Comparison of ENCODE assay signal across 8 cellular contexts in the genomic region with DNA sequence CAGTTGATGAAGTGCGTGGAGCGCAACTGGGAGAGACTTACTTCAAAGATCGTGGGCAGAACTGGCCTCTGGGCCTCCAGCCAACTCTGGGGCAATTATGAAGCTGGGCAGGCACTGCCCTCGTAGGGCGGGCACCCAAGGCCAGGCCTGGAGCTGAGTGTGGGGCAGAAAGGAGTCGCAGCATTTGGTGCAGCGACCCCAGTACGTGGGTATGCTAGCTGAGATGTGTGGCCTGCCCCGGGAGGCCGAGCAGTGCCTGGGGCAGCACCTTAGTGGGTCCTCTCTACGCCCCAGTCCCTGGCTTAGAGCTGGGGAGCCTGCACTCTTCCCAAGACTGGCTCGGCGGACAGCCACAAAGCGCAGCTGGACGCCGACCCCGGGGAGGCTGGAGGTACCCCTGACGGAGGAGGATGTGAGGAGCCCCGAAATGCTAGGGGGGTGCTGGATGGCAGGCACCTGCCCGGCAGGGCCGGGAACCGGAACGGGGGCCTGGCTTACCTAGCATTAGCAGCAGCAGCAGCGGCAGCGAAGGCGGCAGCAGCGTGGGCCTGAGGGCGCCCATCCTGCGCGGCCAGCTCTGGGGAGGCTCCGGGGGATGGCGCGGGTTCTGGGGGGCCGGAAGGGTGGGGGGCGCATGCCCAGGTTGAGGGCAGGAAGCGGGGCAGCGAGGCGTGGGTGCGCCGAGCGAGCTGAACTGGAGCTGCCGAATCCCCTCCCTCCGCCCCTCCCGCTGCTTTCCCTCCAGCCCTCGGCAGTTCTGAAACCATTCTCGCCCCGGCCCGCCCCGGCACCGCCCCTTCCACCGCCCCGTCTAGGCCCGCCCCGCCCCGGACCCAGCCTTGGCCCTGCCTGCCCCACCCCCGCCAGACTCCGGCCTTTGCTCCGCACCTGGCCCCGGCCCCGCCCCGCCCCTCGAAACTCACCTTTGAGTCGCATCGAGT. TPM values are rescaled to one million over a fixed set of nuclear protein-coding genes. Genes with fewer than 3 reads are reported as not detected.
DNase-seq lines count a peak whose midpoint lies in the region; ATAC-seq and TF ChIP-seq lines count a peak whose summit lies in the region.

A gene with protein sequence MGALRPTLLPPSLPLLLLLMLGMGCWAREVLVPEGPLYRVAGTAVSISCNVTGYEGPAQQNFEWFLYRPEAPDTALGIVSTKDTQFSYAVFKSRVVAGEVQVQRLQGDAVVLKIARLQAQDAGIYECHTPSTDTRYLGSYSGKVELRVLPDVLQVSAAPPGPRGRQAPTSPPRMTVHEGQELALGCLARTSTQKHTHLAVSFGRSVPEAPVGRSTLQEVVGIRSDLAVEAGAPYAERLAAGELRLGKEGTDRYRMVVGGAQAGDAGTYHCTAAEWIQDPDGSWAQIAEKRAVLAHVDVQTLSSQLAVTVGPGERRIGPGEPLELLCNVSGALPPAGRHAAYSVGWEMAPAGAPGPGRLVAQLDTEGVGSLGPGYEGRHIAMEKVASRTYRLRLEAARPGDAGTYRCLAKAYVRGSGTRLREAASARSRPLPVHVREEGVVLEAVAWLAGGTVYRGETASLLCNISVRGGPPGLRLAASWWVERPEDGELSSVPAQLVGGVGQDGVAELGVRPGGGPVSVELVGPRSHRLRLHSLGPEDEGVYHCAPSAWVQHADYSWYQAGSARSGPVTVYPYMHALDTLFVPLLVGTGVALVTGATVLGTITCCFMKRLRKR (minus strand): TSS at position 709 of the 941 bp plus-strand sequence. CDS start 147 bp downstream, at position 562.

- H3K9me3 Mint-ChIP-seq in IgD-negative memory B cell = no peaks in the 10 kb centered on the region
- no peaks in the 10 kb centered on the region for H3K9me3 Mint-ChIP-seq in activated T-helper 17 cell treated with anti-CD3 and anti-CD28 coated beads, Interleukin-2, amount 50 U/mL, for 72 hours

- ATAC-seq in GM21423 (IDR thresholded peaks at IDR 0.05; ENCODE audit: unreplicated experiment) = peak; percentile 60
- peak; percentile 68 for ATAC-seq in activated T-helper 17 cell treated with anti-CD3 and anti-CD28 coated beads, Interleukin-2, amount 50 U/mL, for 72 hours (replicated peaks)

- no peak for TF ChIP-seq EP300 in neural cell (conservative IDR thresholded peaks at IDR 0.05; ENCODE audit: poor library complexity, severe bottlenecking)

- peak within 1 kb of the TSS; percentile 94 to 96 (median 95) for H3K27ac Mint-ChIP-seq in IgD-negative memory B cell
- peak within 1 kb of the TSS; percentile 94 for H3K27ac Mint-ChIP-seq in activated T-helper 17 cell treated with anti-CD3 and anti-CD28 coated beads, Interleukin-2, amount 50 U/mL, for 72 hours

- H3K4me3 ChIP-seq in fibroblast of pulmonary artery (replicated peaks; ENCODE audit: low read depth, low read length) (peak within 1 kb of the TSS; percentile 70), neural cell (ENCODE audit: low read length) (peak within 1 kb of the TSS; percentile 80), stomach smooth muscle (ENCODE audit: low read length in 2 of 2) (peak within 1 kb of the TSS; percentile 68 to 83)

- no peaks in the 10 kb centered on the region for H3K36me3 Mint-ChIP-seq in IgD-negative memory B cell
- peaks cover 15% of the 10 kb centered on the region for H3K36me3 Mint-ChIP-seq in activated T-helper 17 cell treated with anti-CD3 and anti-CD28 coated beads, Interleukin-2, amount 50 U/mL, for 72 hours (ENCODE audit: low read depth)

- no peaks in the 10 kb centered on the region for H3F3A ChIP-seq in neural cell (ENCODE audit: insufficient read depth, low read length, poor library complexity, severe bottlenecking)

- H3K27ac ChIP-seq in neural cell (ENCODE audit: low read length) (peak within 1 kb of the TSS; percentile 31), stomach smooth muscle (ENCODE audit: low read length) (peak within 1 kb of the TSS; percentile 98)

- H3K27me3 ChIP-seq in neural cell (ENCODE audit: insufficient read depth, low read depth, low read length) (no peaks in the 10 kb centered on the region), stomach smooth muscle (ENCODE audit: control insufficient read depth in 1 of 2, insufficient read depth in 2 of 2, low read length in 2 of 2) (no peaks in the 10 kb centered on the region)

- H3K79me2 ChIP-seq in neural cell (replicated peaks; ENCODE audit: insufficient read depth, low read length) = no peaks in the 10 kb centered on the region

- peak within 1 kb of the TSS; percentile 86 to 95 (median 92) for H3K4me3 Mint-ChIP-seq in IgD-negative memory B cell
- peak within 1 kb of the TSS; percentile 91 for H3K4me3 Mint-ChIP-seq in activated T-helper 17 cell treated with anti-CD3 and anti-CD28 coated beads, Interleukin-2, amount 50 U/mL, for 72 hours

- TF ChIP-seq RAD21 in neural cell (conservative IDR thresholded peaks at IDR 0.05) = no peak

- no peak for TF ChIP-seq CTCF in fibroblast of pulmonary artery (IDR thresholded peaks at IDR 0.05; ENCODE audit: low read length, missing control alignments)
- TF ChIP-seq CTCF in neural cell (IDR thresholded peaks at IDR 0.05; ENCODE audit: poor library complexity, severe bottlenecking) = no peak

- H3K9me3 ChIP-seq in neural cell (ENCODE audit: low read length) = no peaks in the 10 kb centered on the region
- no peaks in the 10 kb centered on the region for H3K9me3 ChIP-seq in stomach smooth muscle (ENCODE audit: control insufficient read depth in 2 of 2, low read length in 2 of 2)

- no peaks in the 10 kb centered on the region for H3K27me3 Mint-ChIP-seq in IgD-negative memory B cell
- H3K27me3 Mint-ChIP-seq in activated T-helper 17 cell treated with anti-CD3 and anti-CD28 coated beads, Interleukin-2, amount 50 U/mL, for 72 hours = no peaks in the 10 kb centered on the region

- no peaks in the 10 kb centered on the region for H4K20me1 ChIP-seq in neural cell (ENCODE audit: insufficient read depth)

- DNase-seq in COLO668 (lab: John Stamatoyannopoulos, UW; ENCODE audit: unreplicated experiment) (peak; percentile 99), RPMI8226 (peak; percentile 94), fibroblast of pulmonary artery (ENCODE audit: low read depth) (peak; percentile 78)

- H3K9me2 ChIP-seq in neural cell (ENCODE audit: insufficient read depth, low read length) = no peaks in the 10 kb centered on the region

- H3K36me3 ChIP-seq in neural cell (ENCODE audit: insufficient read depth, low read length) = no peaks in the 10 kb centered on the region
- H3K36me3 ChIP-seq in stomach smooth muscle (ENCODE audit: control insufficient read depth in 2 of 2, insufficient read depth in 2 of 2, low read length in 2 of 2) = peaks cover 12 to 15% of the 10 kb centered on the region in 2 donors

- H3K4me1 Mint-ChIP-seq in IgD-negative memory B cell = peaks cover 16 to 28% (median 28%) of the 10 kb centered on the region in 3 donors
- H3K4me1 Mint-ChIP-seq in activated T-helper 17 cell treated with anti-CD3 and anti-CD28 coated beads, Interleukin-2, amount 50 U/mL, for 72 hours = peaks cover 25% of the 10 kb centered on the region

- peak within 1 kb of the TSS; percentile 71 for H3K4me2 ChIP-seq in neural cell (ENCODE audit: low read length)

- H3K4me1 ChIP-seq in stomach smooth muscle (ENCODE audit: control insufficient read depth, insufficient read depth, low read length) = peaks cover 59% of the 10 kb centered on the region

- H3K9ac ChIP-seq in neural cell (ENCODE audit: low read length) (peak within 1 kb of the TSS; percentile 72), stomach smooth muscle (ENCODE audit: low read length in 2 of 2) (peak within 1 kb of the TSS; percentile 78 to 95)

- peak within 1 kb of the TSS; percentile 59 for H2AFZ ChIP-seq in neural cell (ENCODE audit: low read depth, low read length)

TF ChIP-seq in neural cell, 6 proteins besides CTCF, POLR2A, EP300 and RAD21:
- peak; percentile 29 for TF ChIP-seq TAF1 (IDR thresholded peaks at IDR 0.05; ENCODE audit: low read depth)
- TF ChIP-seq POLR2AphosphoS5 (IDR thresholded peaks at IDR 0.05) = no peak
- TF ChIP-seq SMC3 (conservative IDR thresholded peaks at IDR 0.05; ENCODE audit: poor library complexity) = peak; percentile 13
- no peak for TF ChIP-seq MXI1 (conservative IDR thresholded peaks at IDR 0.05; ENCODE audit: poor library complexity, severe bottlenecking)

RNA-seq across cellular contexts. Expression of the gene that starts here (rescaled TPM):
- polyA plus RNA-seq in IgD-negative memory B cell = 35.4 TPM
- total RNA-seq in activated T-helper 17 cell treated with anti-CD3 and anti-CD28 coated beads, Interleukin-2, amount 50 U/mL, for 72 hours = 10 to 100 TPM; 23.8 to 30.8 TPM
- polyA plus RNA-seq in neural cell = 26.9 and 27.3 TPM in 2 replicates
- 9.5 and 15.1 TPM in 2 replicates for polyA minus RNA-seq in neural cell

Comparison
In these comparisons a context has a peak if more than half of its experiments do, and no peak if none do; other contexts are left out.
1. Peak in every context shown above with its lines: DNase-seq, ATAC-seq, H3K4me3 ChIP-seq and H3K27ac ChIP-seq.